14 cellular contexts compared by ENCODE assay signal in genomic region chr6:100464162-100464851, GRCh38. TPM values are rescaled to one million over a fixed set of nuclear protein-coding genes. Genes with fewer than 3 reads are reported as not detected.
A peak's percentile ranks its signal among the peaks of the same experiment; 100 is the strongest.
DNase-seq lines count a peak whose midpoint lies in the region; ATAC-seq and TF ChIP-seq lines count a peak whose summit lies in the region.
"Had no signal": no experiment of that assay in that cellular context is flagged by ENCODE, and none has a peak within 500 bp of the region (broad histone marks: within the 10 kb centered on the region; RNA-seq: fewer than 3 reads in every experiment).

No MANE protein-coding gene starts in this region.

- TF ChIP-seq POLR2A in suprapubic skin (IDR thresholded peaks at IDR 0.05) (no peak), tibial nerve (IDR thresholded peaks at IDR 0.05) (no peak)

- H3K36me3 ChIP-seq in suprapubic skin (no peaks in the 10 kb centered on the region), tibial nerve (no peaks in the 10 kb centered on the region)
- H3K36me3 ChIP-seq: stomach had no signal

- CTCF ChIA-PET in activated naive CD4-positive, alpha-beta T cell treated with anti-CD3 and anti-CD28 coated beads, Interleukin-2, amount 10 ng/mL, durations not matched to agents 7 days and 5 days (lab: Charles Lee), result no interaction called here
- CTCF ChIA-PET in WTC11 (lab: Charles Lee), result interaction anchor here (0.6 to 3.6 kb wide), 11 partner anchors 7 to 859 kb away, joined by 3 to 15 read pairs (median 4); no protein-coding TSS in a partner anchor

- peaks cover 85% of the 10 kb centered on the region for H3K27me3 Mint-ChIP-seq in activated naive CD4-positive, alpha-beta T cell treated with anti-CD3 and anti-CD28 coated beads, Interleukin-2, amount 10 ng/mL, durations not matched to agents 7 days and 5 days
- no peaks in the 10 kb centered on the region; the same call in 1 of the 2 replicates for H3K27me3 Mint-ChIP-seq in WTC11 (ENCODE audit: low read depth)

- TF ChIP-seq EP300 in suprapubic skin (IDR thresholded peaks at IDR 0.05), result no peak
- TF ChIP-seq EP300 in tibial nerve (IDR thresholded peaks at IDR 0.05), result no peak

- peak overlapping the region; percentile 18 for H3K4me3 Mint-ChIP-seq in activated naive CD4-positive, alpha-beta T cell treated with anti-CD3 and anti-CD28 coated beads, Interleukin-2, amount 10 ng/mL, durations not matched to agents 7 days and 5 days
- H3K4me3 Mint-ChIP-seq in WTC11, result peak overlapping the region; percentile 71

- H3K27ac ChIP-seq in suprapubic skin (no peak overlapping the region), tibial nerve (no peak overlapping the region)
- H3K27ac ChIP-seq: stomach had no signal

- peak; percentile 2 for ATAC-seq in WTC11
- ATAC-seq in stimulated activated naive CD8-positive, alpha-beta T cell treated with anti-CD3 and anti-CD28 coated beads, Interleukin-15, Interleukin-2, amounts not matched to agents 100 U/mL and 50 U/mL, for 24 hours, result no peak

- H3K4me1 ChIP-seq in suprapubic skin, result peaks cover 21% of the 10 kb centered on the region
- H3K4me1 ChIP-seq in tibial nerve, result peaks cover 0 to 53% (median 8%) of the 10 kb centered on the region in 4 donors

- peaks cover 16% of the 10 kb centered on the region for H3K4me1 Mint-ChIP-seq in activated naive CD4-positive, alpha-beta T cell treated with anti-CD3 and anti-CD28 coated beads, Interleukin-2, amount 10 ng/mL, durations not matched to agents 7 days and 5 days
- H3K4me1 Mint-ChIP-seq in WTC11, result peaks cover 63% of the 10 kb centered on the region

- no peak for DNase-seq in activated naive CD4-positive, alpha-beta T cell treated with anti-CD3 and anti-CD28 coated beads, Interleukin-2, amount 10 ng/mL, durations not matched to agents 7 days and 5 days
- DNase-seq in activated naive CD4-positive, alpha-beta T cell (lab: John Stamatoyannopoulos, UW), result no peak
- DNase-seq in WTC11 (ENCODE audit: low spot score), result no peak
- DNase-seq in kidney tubule cell (ENCODE audit: low spot score), result peak; percentile 48
- no peak for DNase-seq in suprapubic skin (ENCODE audit: low spot score in 2 of 2)
- DNase-seq in NCI-H1694 treated with DMSO at 0.1 percent for 48 hours (lab: John Stamatoyannopoulos, UW), result no peak
- DNase-seq in stimulated activated naive CD8-positive, alpha-beta T cell treated with anti-CD3 and anti-CD28 coated beads, Interleukin-15, Interleukin-2, amounts not matched to agents 100 U/mL and 50 U/mL, for 24 hours, result no peak
- DNase-seq in tibial nerve (ENCODE audit: low spot score in 2 of 2), result no peak
- DNase-seq: CD8-positive, alpha-beta memory T cell; central memory CD4-positive, alpha-beta T cell; NK-92 treated with Interleukin-12 subunit alpha and Interleukin-12 subunit beta, amount 100 ng/mL, for 24 hours; stomach had no signal

- H3K9me3 ChIP-seq in suprapubic skin (no peaks in the 10 kb centered on the region), tibial nerve (no peaks in the 10 kb centered on the region)

- POLR2A ChIA-PET in WTC11 (lab: Charles Lee), result interaction anchor here (0.9 kb wide), 1 partner anchor 8 kb away, joined by 3 read pairs; no protein-coding TSS in a partner anchor

- H3K27me3 ChIP-seq in suprapubic skin (peaks cover 100% of the 10 kb centered on the region), tibial nerve (peaks cover 13 to 100% of the 10 kb centered on the region in 2 donors)

- H3K4me3 ChIP-seq in suprapubic skin (peak overlapping the region; percentile 46), tibial nerve (peak overlapping the region in 1 of 4 donors; percentile 38)

- H3K9me3 Mint-ChIP-seq in activated naive CD4-positive, alpha-beta T cell treated with anti-CD3 and anti-CD28 coated beads, Interleukin-2, amount 10 ng/mL, durations not matched to agents 7 days and 5 days, result peaks cover 8% of the 10 kb centered on the region
- H3K9me3 Mint-ChIP-seq in WTC11, result no peaks in the 10 kb centered on the region

- no peak for TF ChIP-seq CTCF in WTC11 (IDR thresholded peaks at IDR 0.05)
- TF ChIP-seq CTCF in suprapubic skin (IDR thresholded peaks at IDR 0.05), result no peak
- TF ChIP-seq CTCF in tibial nerve (IDR thresholded peaks at IDR 0.05), result no peak

- H3K36me3 Mint-ChIP-seq in activated naive CD4-positive, alpha-beta T cell treated with anti-CD3 and anti-CD28 coated beads, Interleukin-2, amount 10 ng/mL, durations not matched to agents 7 days and 5 days, result peaks cover 21% of the 10 kb centered on the region
- no peaks in the 10 kb centered on the region for H3K36me3 Mint-ChIP-seq in WTC11

- H3K27ac Mint-ChIP-seq in activated naive CD4-positive, alpha-beta T cell treated with anti-CD3 and anti-CD28 coated beads, Interleukin-2, amount 10 ng/mL, durations not matched to agents 7 days and 5 days, result peak overlapping the region; percentile 28
- H3K27ac Mint-ChIP-seq in WTC11, result no peak overlapping the region

- WGBS in suprapubic skin, result 9% methylated on average over 25 of the region's 46 CpGs
- WGBS in tibial nerve, 2 donors, result 6 to 7% methylated on average over 45 to 46 of the region's 46 CpGs

TF ChIP-seq in WTC11, 78 proteins besides CTCF, POLR2A, EP300 and RAD21:
- no peak for TF ChIP-seq ATF3 (CRISPR knock-in tag; conservative IDR thresholded peaks at IDR 0.05)
- TF ChIP-seq PREB (CRISPR knock-in tag; IDR thresholded peaks at IDR 0.05; ENCODE audit: borderline replicate concordance), result no peak
- no peak for TF ChIP-seq NR2C2 (CRISPR knock-in tag; IDR thresholded peaks at IDR 0.05)
- TF ChIP-seq JAZF1 (CRISPR knock-in tag; IDR thresholded peaks at IDR 0.05), result no peak
- TF ChIP-seq PRRX2 (CRISPR knock-in tag; IDR thresholded peaks at IDR 0.05), result no peak
- TF ChIP-seq NFATC4 (CRISPR knock-in tag; IDR thresholded peaks at IDR 0.05), result no peak
- TF ChIP-seq FOXP1 (CRISPR knock-in tag; IDR thresholded peaks at IDR 0.05; ENCODE audit: borderline replicate concordance), result no peak
- TF ChIP-seq TCF7 (CRISPR knock-in tag; IDR thresholded peaks at IDR 0.05; ENCODE audit: low read depth), result no peak
- no peak for TF ChIP-seq ZNF396 (CRISPR knock-in tag; IDR thresholded peaks at IDR 0.05; ENCODE audit: borderline replicate concordance)
- no peak for TF ChIP-seq ZNF121 (CRISPR knock-in tag; IDR thresholded peaks at IDR 0.05)
- TF ChIP-seq MLX (CRISPR knock-in tag; IDR thresholded peaks at IDR 0.05), result no peak
- TF ChIP-seq ESRRA (CRISPR knock-in tag; IDR thresholded peaks at IDR 0.05; ENCODE audit: borderline replicate concordance), result no peak
- TF ChIP-seq MAX (CRISPR knock-in tag; IDR thresholded peaks at IDR 0.05), result no peak
- TF ChIP-seq SP1 (CRISPR knock-in tag; conservative IDR thresholded peaks at IDR 0.05), result no peak

RNA-seq across cellular contexts. Expression of gene SIM1, which starts 0.4 kb away (rescaled TPM):
- 0.09 to 0.11 TPM (median 0.11 TPM) in 3 replicates for total RNA-seq in WTC11 (2021)
- under 1 TPM; 0.18 to 0.72 (median 0.42) TPM for total RNA-seq in suprapubic skin
- not detected for total RNA-seq in tibial nerve
- total RNA-seq: activated CD8-positive, alpha-beta memory T cell treated with anti-CD3 and anti-CD28 coated beads for 36 hours; CD8-positive, alpha-beta memory T cell; HT-29 had no signal
